ENCODE assay signal across 2 cellular contexts in genomic region chrX:30824275-30824674, GRCh38.
TF ChIP-seq lines count a peak whose summit lies in the region.

No MANE protein-coding gene starts in this region.

TF ChIP-seq in HepG2, 621 proteins besides CTCF, POLR2A, EP300 and RAD21:
- TF ChIP-seq SYNCRIP (IDR thresholded peaks at IDR 0.05; ENCODE audit: insufficient read depth, low read depth, low read length) (no peak), MEF2D (CRISPR knock-in tag; IDR thresholded peaks at IDR 0.05) (no peak), NFKBIZ (CRISPR knock-in tag; IDR thresholded peaks at IDR 0.05) (no peak), ZNF331 (CRISPR knock-in tag; IDR thresholded peaks at IDR 0.05) (no peak)

TF ChIP-seq in H1, 55 proteins besides CTCF, POLR2A, EP300 and RAD21:
- TF ChIP-seq PHF8 (conservative IDR thresholded peaks at IDR 0.05; ENCODE audit: low read depth, low read length) (no peak), POU5F1 (IDR thresholded peaks at IDR 0.05; ENCODE audit: low read depth, low read length) (no peak), ASH2L (IDR thresholded peaks at IDR 0.05; ENCODE audit: low read length) (no peak), GTF2F1 (IDR thresholded peaks at IDR 0.05; ENCODE audit: borderline replicate concordance, low read depth, low read length) (no peak), EZH2 (IDR thresholded peaks at IDR 0.05; ENCODE audit: low read depth, low read length, severe bottlenecking) (no peak), MAFK (IDR thresholded peaks at IDR 0.05; ENCODE audit: low read depth, low read length) (no peak), ATF2 (IDR thresholded peaks at IDR 0.05; ENCODE audit: low read length) (no peak)
